ENCODE assay signal across 22 cellular contexts in genomic region chr5:64160196-64160595, GRCh38. TPM values are rescaled to one million over a fixed set of nuclear protein-coding genes. Genes with fewer than 3 reads are reported as not detected.
"Had no signal": no experiment of that assay in that cellular context is flagged by ENCODE, and none has a peak within 500 bp of the region (broad histone marks: within the 10 kb centered on the region; RNA-seq: fewer than 3 reads in every experiment).

No MANE protein-coding gene starts in this region.

- DNase-seq: naive thymus-derived CD8-positive, alpha-beta T cell; nephron progenitor cell; nucleus accumbens; pancreas; right cardiac atrium; right lobe of liver; spleen; stimulated activated CD4-positive, alpha-beta T cell treated with anti-CD3 and anti-CD28 coated beads, Interleukin-12 subunit alpha, Interleukin-12 subunit beta, amount 100 ng/mL, for 4 hours; stimulated activated CD4-positive, alpha-beta T cell treated with anti-CD3 and anti-CD28 coated beads, Interleukin-1b, Interleukin-23, amount 100 ng/mL, for 48 hours; stimulated activated CD4-positive, alpha-beta T cell treated with anti-CD3 and anti-CD28 coated beads, Interleukin-4, amount 100 ng/mL, for 1 hour; stimulated activated CD4-positive, alpha-beta T cell treated with anti-CD3 and anti-CD28 coated beads, Interleukin-4, amount 100 ng/mL, for 4 hours; stimulated activated CD8-positive, alpha-beta memory T cell treated with anti-CD3 and anti-CD28 coated beads, Interleukin-4, amount 100 ng/mL, for 48 hours; stimulated activated naive CD4-positive, alpha-beta T cell; stimulated activated naive CD8-positive, alpha-beta T cell treated with anti-CD3 and anti-CD28 coated beads, Interleukin-15, amount 100 ng/mL, for 72 hours; stimulated activated naive CD8-positive, alpha-beta T cell treated with anti-CD3 and anti-CD28 coated beads, Interleukin-15, Interleukin-2, amounts not matched to agents 100 U/mL and 50 U/mL, for 24 hours; substantia nigra; testis; trophoblast cell; upper lobe of left lung had no signal

- FAIRE-seq: pancreas, urothelium cell line had no signal

- ATAC-seq: naive thymus-derived CD8-positive, alpha-beta T cell; natural killer cell treated with Interleukin-12 subunit alpha and Interleukin-12 subunit beta and Interleukin-15 and Interleukin-18, amount 100 ng/mL, for 72 hours; pancreas; right cardiac atrium; right lobe of liver; stimulated activated memory B cell treated with anti-CD40 and anti-IgM and Interleukin-4, amounts not matched to agents 10 μg/mL and 1 μg/mL and 100 μg/mL, for 72 hours; stimulated activated naive CD8-positive, alpha-beta T cell treated with anti-CD3 and anti-CD28 coated beads, Interleukin-15, amount 100 ng/mL, for 72 hours; stimulated activated naive CD8-positive, alpha-beta T cell treated with anti-CD3 and anti-CD28 coated beads, Interleukin-15, Interleukin-2, amounts not matched to agents 100 U/mL and 50 U/mL, for 24 hours had no signal

RNA-seq across cellular contexts. Expression of gene RNF180, which starts 5.4 kb away (rescaled TPM):
- total RNA-seq: naive thymus-derived CD8-positive, alpha-beta T cell; natural killer cell treated with Interleukin-12 subunit alpha and Interleukin-12 subunit beta and Interleukin-15 and Interleukin-18, amount 100 ng/mL, for 72 hours had no signal
- polyA plus RNA-seq: naive thymus-derived CD8-positive, alpha-beta T cell had no signal
